Comparison of ENCODE assay signal across 17 cellular contexts in genomic region chr4:53863163-53863562, GRCh38.
A peak's percentile ranks its signal among the peaks of the same experiment; 100 is the strongest.
DNase-seq lines count a peak whose midpoint lies in the region; TF ChIP-seq lines count a peak whose summit lies in the region.
"Had no signal": no experiment of that assay in that cellular context is flagged by ENCODE, and none has a peak within 500 bp of the region (broad histone marks: within the 10 kb centered on the region; RNA-seq: fewer than 3 reads in every experiment).

No MANE protein-coding gene starts in this region.

- H3K27me3 ChIP-seq in mucosa of rectum (ENCODE audit: control insufficient read depth in 2 of 2, insufficient read depth in 2 of 2, low read length in 2 of 2): no peaks in the 10 kb centered on the region

- H3K27ac ChIP-seq in mucosa of rectum (ENCODE audit: low read depth in 2 of 2, low read length in 2 of 2): peak overlapping the region; percentile 13 to 18
- H3K27ac ChIP-seq: parathyroid adenoma had no signal

- peak overlapping the region; percentile 3 for H3K27ac Mint-ChIP-seq in type B pancreatic cell
- H3K27ac Mint-ChIP-seq: activated naive CD4-positive, alpha-beta T cell treated with anti-CD3 and anti-CD28 coated beads, Interleukin-2, amount 10 ng/mL, durations not matched to agents 7 days and 5 days; CD4-positive, alpha-beta T cell; T-helper 1 cell treated with Interleukin-12 subunit alpha and Interleukin-12 subunit beta and Interleukin-4 antibody, amounts not matched to agents 30 μg/mL and 1 μg/mL, for 36 hours had no signal

- H3K4me1 ChIP-seq in mucosa of rectum (ENCODE audit: control insufficient read depth in 2 of 2, insufficient read depth in 2 of 2, low read length in 2 of 2): no peaks in the 10 kb centered on the region
- H3K4me1 ChIP-seq: parathyroid adenoma had no signal

- H3K4me1 Mint-ChIP-seq in type B pancreatic cell (ENCODE audit: unreplicated experiment): peaks cover 41% of the 10 kb centered on the region
- H3K4me1 Mint-ChIP-seq: activated naive CD4-positive, alpha-beta T cell treated with anti-CD3 and anti-CD28 coated beads, Interleukin-2, amount 10 ng/mL, durations not matched to agents 7 days and 5 days had no signal

- no peaks in the 10 kb centered on the region for H3K9me3 ChIP-seq in mucosa of rectum (ENCODE audit: control insufficient read depth in 2 of 2, low read length in 2 of 2)

- DNase-seq in amniotic epithelial cell (ENCODE audit: low read depth) (peak; percentile 21), fibroblast of the conjunctiva (ENCODE audit: low read depth) (peak; percentile 58), type B pancreatic cell (ENCODE audit: extremely low spot score, unreplicated experiment) (no peak), NOMO-1 treated with dmso at 0.1 percent for 144 hours (lab: John Stamatoyannopoulos, UW; ENCODE audit: unreplicated experiment) (no peak), AML-193 (lab: John Stamatoyannopoulos, UW) (no peak)
- DNase-seq in activated CD4-positive, alpha-beta T cell treated with anti-CD3 and anti-CD28 coated beads, Interleukin-2, amount 50 U/mL, for 48 hours: no peak
- DNase-seq: activated naive CD4-positive, alpha-beta T cell treated with anti-CD3 and anti-CD28 coated beads, Interleukin-2, amount 10 ng/mL, durations not matched to agents 7 days and 5 days; CD4-positive, alpha-beta T cell; cerebellar nuclear complex; Karpas-422; NCI-H1694; NCI-H524 treated with DMSO at 0.1 percent for 48 hours; RPMI8226; substantia nigra had no signal

- no peak for TF ChIP-seq CTCF in type B pancreatic cell (conservative IDR thresholded peaks at IDR 0.05)

- H3K9me3 Mint-ChIP-seq in type B pancreatic cell: peaks cover 9% of the 10 kb centered on the region
- H3K9me3 Mint-ChIP-seq: activated naive CD4-positive, alpha-beta T cell treated with anti-CD3 and anti-CD28 coated beads, Interleukin-2, amount 10 ng/mL, durations not matched to agents 7 days and 5 days; CD4-positive, alpha-beta T cell; T-helper 1 cell treated with Interleukin-12 subunit alpha and Interleukin-12 subunit beta and Interleukin-4 antibody, amounts not matched to agents 30 μg/mL and 1 μg/mL, for 36 hours had no signal

- H3K36me3 ChIP-seq in mucosa of rectum (ENCODE audit: control insufficient read depth in 2 of 2, insufficient read depth in 2 of 2, low read length in 2 of 2): no peaks in the 10 kb centered on the region

- H3K36me3 Mint-ChIP-seq in type B pancreatic cell: no peaks in the 10 kb centered on the region
- H3K36me3 Mint-ChIP-seq: activated naive CD4-positive, alpha-beta T cell treated with anti-CD3 and anti-CD28 coated beads, Interleukin-2, amount 10 ng/mL, durations not matched to agents 7 days and 5 days had no signal

- H3K4me3 ChIP-seq in mucosa of rectum (ENCODE audit: low read length in 2 of 2): no peak overlapping the region

- peaks cover 4% of the 10 kb centered on the region for H3K27me3 Mint-ChIP-seq in type B pancreatic cell

- no peak overlapping the region for H3K4me3 Mint-ChIP-seq in type B pancreatic cell
- H3K4me3 Mint-ChIP-seq: activated naive CD4-positive, alpha-beta T cell treated with anti-CD3 and anti-CD28 coated beads, Interleukin-2, amount 10 ng/mL, durations not matched to agents 7 days and 5 days; CD4-positive, alpha-beta T cell; T-helper 1 cell treated with Interleukin-12 subunit alpha and Interleukin-12 subunit beta and Interleukin-4 antibody, amounts not matched to agents 30 μg/mL and 1 μg/mL, for 36 hours had no signal

- no peak overlapping the region for H3K9ac ChIP-seq in mucosa of rectum (ENCODE audit: low read depth in 1 of 2, low read length in 2 of 2)
- H3K9ac ChIP-seq: parathyroid adenoma had no signal

Comparison
In these comparisons a context has a peak if more than half of its experiments do, and no peak if none do; other contexts are left out.
1. DNase-seq: peak in amniotic epithelial cell (single experiment) and fibroblast of the conjunctiva (single experiment); none in type B pancreatic cell (single experiment), NOMO-1 treated with dmso at 0.1 percent for 144 hours (single experiment), activated CD4-positive, alpha-beta T cell treated with anti-CD3 and anti-CD28 coated beads, Interleukin-2, amount 50 U/mL, for 48 hours (0 of 2) and AML-193 (0 of 2).